ENCODE assay signal across 19 cellular contexts in genomic region chr2:60339286-60339685, GRCh38.
DNase-seq lines count a peak whose midpoint lies in the region; ATAC-seq and TF ChIP-seq lines count a peak whose summit lies in the region.
"Had no signal": no experiment of that assay in that cellular context is flagged by ENCODE, and none has a peak within 500 bp of the region (broad histone marks: within the 10 kb centered on the region; RNA-seq: fewer than 3 reads in every experiment).

No MANE protein-coding gene starts in this region.

- H3K4me3 Mint-ChIP-seq in activated B cell treated with CpG ODN at 0.5 μM for 24 hours (no peak overlapping the region), endodermal cell (no peak overlapping the region), naive B cell (peak overlapping the region in 2 of 8 donors; percentile 16 to 32)
- no peak overlapping the region for H3K4me3 Mint-ChIP-seq in stimulated activated naive B cell treated with anti-CD40 and anti-IgM and Interleukin-4, amounts not matched to agents 10 μg/mL and 1 μg/mL and 100 μg/mL, for 72 hours
- H3K4me3 Mint-ChIP-seq: CD4-positive, CD25-positive, alpha-beta regulatory T cell; CD8-positive, alpha-beta T cell; GM23338; H9 had no signal

- DNase-seq in activated B cell treated with CpG ODN at 0.5 μM for 24 hours (no peak), endodermal cell (peak; percentile 20), naive B cell (no peak), G401 (ENCODE audit: low spot score) (no peak), occipital lobe (lab: John Stamatoyannopoulos, UW) (no peak), NCI-H1092 treated with DMSO at 0.1 percent for 48 hours (lab: John Stamatoyannopoulos, UW) (no peak), COLO668 (lab: John Stamatoyannopoulos, UW; ENCODE audit: unreplicated experiment) (no peak)
- DNase-seq in stimulated activated naive B cell treated with anti-CD40 and anti-IgM and Interleukin-4, amounts not matched to agents 10 μg/mL and 1 μg/mL and 100 μg/mL, for 72 hours: no peak
- DNase-seq: CD4-positive, CD25-positive, alpha-beta regulatory T cell; CD8-positive, alpha-beta T cell; DMS 273 treated with DMSO at 0.1 percent for 48 hours; DMS79; EL; GF-D8; H9 had no signal

- no peaks in the 10 kb centered on the region for H3K9me3 ChIP-seq in endodermal cell (ENCODE audit: control insufficient read depth, low read length)

- CTCF ChIA-PET in activated B cell treated with CpG ODN at 0.5 μM for 24 hours (lab: Charles Lee): interaction anchor here (1.0 to 1.1 kb wide), 2 partner anchors 12 to 33 kb away, joined by 3 read pairs; no protein-coding TSS in a partner anchor

- no peak overlapping the region for H3K9ac ChIP-seq in endodermal cell (ENCODE audit: extremely low read depth, low read length, poor library complexity, severe bottlenecking)
- H3K9ac ChIP-seq: BLaER1 had no signal

- H3K27me3 ChIP-seq in endodermal cell (ENCODE audit: control insufficient read depth, insufficient read depth, low read length, poor library complexity, severe bottlenecking): peaks cover under 1% of the 10 kb centered on the region
- H3K27me3 ChIP-seq: BLaER1 had no signal

- POLR2A ChIA-PET in activated B cell treated with CpG ODN at 0.5 μM for 24 hours (lab: Charles Lee): interaction anchor here (0.9 to 3.4 kb wide), 5 partner anchors 10 to 210 kb away, joined by 3 to 51 read pairs (median 6); no protein-coding TSS in a partner anchor

- H3K27ac Mint-ChIP-seq in activated B cell treated with CpG ODN at 0.5 μM for 24 hours: peak overlapping the region; percentile 4
- no peak overlapping the region for H3K27ac Mint-ChIP-seq in endodermal cell
- H3K27ac Mint-ChIP-seq in naive B cell: peak overlapping the region in 5 of 6 donors; percentile 39 to 95 (median 64)
- peak overlapping the region; percentile 49 for H3K27ac Mint-ChIP-seq in stimulated activated naive B cell treated with anti-CD40 and anti-IgM and Interleukin-4, amounts not matched to agents 10 μg/mL and 1 μg/mL and 100 μg/mL, for 72 hours
- H3K27ac Mint-ChIP-seq: CD8-positive, alpha-beta T cell; GM23338; H9 had no signal

- H3K4me1 ChIP-seq in endodermal cell (ENCODE audit: control insufficient read depth, insufficient read depth, low read length): no peaks in the 10 kb centered on the region

- H3K36me3 Mint-ChIP-seq in activated B cell treated with CpG ODN at 0.5 μM for 24 hours (ENCODE audit: low read depth) (peaks cover 7% of the 10 kb centered on the region), endodermal cell (ENCODE audit: low read depth) (no peaks in the 10 kb centered on the region), naive B cell (peaks cover 20 to 30% of the 10 kb centered on the region in 2 donors)
- peaks cover 3 to 5% of the 10 kb centered on the region in 2 donors for H3K36me3 Mint-ChIP-seq in stimulated activated naive B cell treated with anti-CD40 and anti-IgM and Interleukin-4, amounts not matched to agents 10 μg/mL and 1 μg/mL and 100 μg/mL, for 72 hours
- H3K36me3 Mint-ChIP-seq: CD4-positive, CD25-positive, alpha-beta regulatory T cell; CD8-positive, alpha-beta T cell had no signal

- TF ChIP-seq CTCF in activated B cell treated with CpG ODN at 0.5 μM for 24 hours (IDR thresholded peaks at IDR 0.05) (no peak), endodermal cell (conservative IDR thresholded peaks at IDR 0.05) (no peak)

- no peak overlapping the region for H3K27ac ChIP-seq in endodermal cell (ENCODE audit: low read depth, low read length)
- H3K27ac ChIP-seq: BLaER1, C4-2B had no signal

- WGBS in endodermal cell (ENCODE audit: insufficient coverage in 1 of 2, insufficient read length in 1 of 2), 2 experiments: 80 to 88% methylated on average over 1 to 2 of the region's 2 CpGs

- no peaks in the 10 kb centered on the region for H3K9me3 Mint-ChIP-seq in activated B cell treated with CpG ODN at 0.5 μM for 24 hours
- H3K9me3 Mint-ChIP-seq in endodermal cell: no peaks in the 10 kb centered on the region
- peaks cover 0 to 4% (median 0%) of the 10 kb centered on the region in 7 donors for H3K9me3 Mint-ChIP-seq in naive B cell
- peaks cover 4 to 6% of the 10 kb centered on the region in 2 donors for H3K9me3 Mint-ChIP-seq in stimulated activated naive B cell treated with anti-CD40 and anti-IgM and Interleukin-4, amounts not matched to agents 10 μg/mL and 1 μg/mL and 100 μg/mL, for 72 hours
- H3K9me3 Mint-ChIP-seq: CD8-positive, alpha-beta T cell; GM23338; H9 had no signal

- in situ Hi-C loops in G401 (cut with HindIII; ENCODE audit: low sequenced_read_pairs): no loop called here

- no peak for ATAC-seq in activated B cell treated with CpG ODN at 0.5 μM for 24 hours (ENCODE audit: low read depth)
- ATAC-seq in naive B cell (ENCODE audit: low read depth in 2 of 2): no peak
- no peak for ATAC-seq in stimulated activated naive B cell treated with anti-CD40 and anti-IgM and Interleukin-4, amounts not matched to agents 10 μg/mL and 1 μg/mL and 100 μg/mL, for 72 hours (replicated peaks)
- ATAC-seq: CD8-positive, alpha-beta T cell; GM23338; HCT116 had no signal

- intact Hi-C loops in activated B cell treated with CpG ODN at 0.5 μM for 24 hours (cut with micrococcal nuclease): loop anchor here (5.0 to 10.0 kb wide), 2 partner anchors 33 to 1314 kb away; no protein-coding TSS in a partner anchor

- H3K36me3 ChIP-seq in endodermal cell (ENCODE audit: control insufficient read depth, insufficient read depth, low read length): no peaks in the 10 kb centered on the region
- H3K36me3 ChIP-seq: BLaER1 had no signal

- no peak overlapping the region for H3K4me3 ChIP-seq in endodermal cell (ENCODE audit: low read length)
- H3K4me3 ChIP-seq: BLaER1, GM23338 had no signal

- H3K27me3 Mint-ChIP-seq in activated B cell treated with CpG ODN at 0.5 μM for 24 hours (no peaks in the 10 kb centered on the region), endodermal cell (ENCODE audit: insufficient read depth) (peaks cover 39% of the 10 kb centered on the region), naive B cell (no peaks in the 10 kb centered on the region)
- H3K27me3 Mint-ChIP-seq in stimulated activated naive B cell treated with anti-CD40 and anti-IgM and Interleukin-4, amounts not matched to agents 10 μg/mL and 1 μg/mL and 100 μg/mL, for 72 hours: no peaks in the 10 kb centered on the region
- H3K27me3 Mint-ChIP-seq: CD4-positive, CD25-positive, alpha-beta regulatory T cell had no signal

- peaks cover 57% of the 10 kb centered on the region for H3K4me1 Mint-ChIP-seq in activated B cell treated with CpG ODN at 0.5 μM for 24 hours
- H3K4me1 Mint-ChIP-seq in endodermal cell: peaks cover 7% of the 10 kb centered on the region
- H3K4me1 Mint-ChIP-seq in naive B cell: peaks cover 46 to 75% (median 56%) of the 10 kb centered on the region in 3 donors
- H3K4me1 Mint-ChIP-seq in stimulated activated naive B cell treated with anti-CD40 and anti-IgM and Interleukin-4, amounts not matched to agents 10 μg/mL and 1 μg/mL and 100 μg/mL, for 72 hours: peaks cover 32 to 66% of the 10 kb centered on the region in 2 donors
- H3K4me1 Mint-ChIP-seq: CD4-positive, CD25-positive, alpha-beta regulatory T cell had no signal
